In genomic region chr19:44672226-44672625, GRCh38 we compare ENCODE assay signal across 1 cellular context.
TF ChIP-seq lines count a peak whose summit lies in the region.

No MANE protein-coding gene starts in this region.

TF ChIP-seq in endothelial cell of umbilical vein, 7 proteins besides CTCF, POLR2A, EP300 and RAD21:
- no peak for TF ChIP-seq MYC (IDR thresholded peaks at IDR 0.05; ENCODE audit: low read depth, low read length)
- TF ChIP-seq POLR2AphosphoS5 (IDR thresholded peaks at IDR 0.05; ENCODE audit: insufficient read depth, low read depth, low read length), result no peak
- no peak for TF ChIP-seq EZH2 (IDR thresholded peaks at IDR 0.05; ENCODE audit: borderline replicate concordance, low read depth, low read length, severe bottlenecking)
- TF ChIP-seq FOS (IDR thresholded peaks at IDR 0.05; ENCODE audit: borderline replicate concordance, insufficient read depth, low read length), result no peak
- TF ChIP-seq MAX (IDR thresholded peaks at IDR 0.05; ENCODE audit: insufficient read depth, insufficient read length), result no peak
- no peak for TF ChIP-seq JUN (IDR thresholded peaks at IDR 0.05; ENCODE audit: borderline replicate concordance, insufficient read depth, insufficient read length, low read depth)
- no peak for TF ChIP-seq GATA2 (IDR thresholded peaks at IDR 0.05; ENCODE audit: insufficient read depth, insufficient read length, low read depth, low read length)
